26 cellular contexts compared by ENCODE assay signal in genomic region chr19:52987221-52987620, GRCh38. TPM values are rescaled to one million over a fixed set of nuclear protein-coding genes. Genes with fewer than 3 reads are reported as not detected.
DNase-seq lines count a peak whose midpoint lies in the region; ATAC-seq, FAIRE-seq and TF ChIP-seq lines count a peak whose summit lies in the region.
"Had no signal": no experiment of that assay in that cellular context is flagged by ENCODE, and none has a peak within 500 bp of the region (broad histone marks: within the 10 kb centered on the region; RNA-seq: fewer than 3 reads in every experiment).

No MANE protein-coding gene starts in this region.

- intact Hi-C loops in left cardiac atrium (cut with DNase I) = no loop called here

- peak; percentile 97 to 99 for DNase-seq in cerebellar nuclear complex (lab: John Stamatoyannopoulos, UW)
- DNase-seq in mesenteric fat pad (ENCODE audit: low spot score) = peak; percentile 11
- no peak for DNase-seq in RCC 7860 (ENCODE audit: low spot score)
- DNase-seq in stimulated activated naive CD4-positive, alpha-beta T cell (lab: John Stamatoyannopoulos, UW) = no peak
- DNase-seq in left cardiac atrium = no peak
- DNase-seq: Caco-2; CD8-positive, alpha-beta T cell; NCI-H1048; NCI-H1417; NCI-H1694; NCI-H2029 treated with DMSO at 0.1 percent for 48 hours; NCI-H524; NCI-H748 treated with DMSO at 0.1 percent for 48 hours; PC-3; SJCRH30 had no signal

- no peak for ATAC-seq in GM18502 (IDR thresholded peaks at IDR 0.05; ENCODE audit: poor library complexity, unreplicated experiment)
- ATAC-seq in left cardiac atrium = no peak
- ATAC-seq: CD8-positive, alpha-beta T cell; HCT116; PC-3; Right ventricle myocardium inferior; SK-N-SH treated with all-trans-retinoic acid at 6 μM for 48 hours had no signal

- no peak for TF ChIP-seq CTCF in VCaP (conservative IDR thresholded peaks at IDR 0.05)

- peak overlapping the region; percentile 73 for H3K27ac ChIP-seq in VCaP
- H3K27ac ChIP-seq: C4-2B, KMS-11, SJCRH30 had no signal

- FAIRE-seq in RCC 7860 (lab: Jason Lieb, UNC) = no peak
- FAIRE-seq: H1 had no signal

RNA-seq across cellular contexts. Expression of gene ZNF816, which starts 24.5 kb away (rescaled TPM):
- total RNA-seq in mesenteric fat pad (4.8 TPM), left cardiac atrium (1 to 10 TPM; 3.8 to 5.1 TPM)

RNA-seq across cellular contexts. Expression of gene ERVV-1, which starts 26.5 kb away (rescaled TPM):
- total RNA-seq in mesenteric fat pad = not detected
- total RNA-seq in left cardiac atrium = not detected
- total RNA-seq: A673; Caco-2; CD8-positive, alpha-beta T cell; H1; PC-3; Right ventricle myocardium inferior; RPMI7951; SJCRH30 had no signal

RNA-seq across cellular contexts. Expression of gene ERVV-2, which starts 57.3 kb away (rescaled TPM):
- total RNA-seq in mesenteric fat pad (not detected), left cardiac atrium (not detected)
- total RNA-seq: A673; B cell; CD8-positive, alpha-beta T cell; H1; PC-3; Right ventricle myocardium inferior; RPMI7951; SJCRH30 had no signal

Comparison
In these comparisons a context has a peak if more than half of its experiments do, and no peak if none do; other contexts are left out.
1. DNase-seq: peak in cerebellar nuclear complex (2 of 2) and mesenteric fat pad (single experiment); none in RCC 7860 (single experiment), stimulated activated naive CD4-positive, alpha-beta T cell (0 of 6) and left cardiac atrium (single experiment).